Comparison of ENCODE assay signal across 19 cellular contexts in the genomic region with DNA sequence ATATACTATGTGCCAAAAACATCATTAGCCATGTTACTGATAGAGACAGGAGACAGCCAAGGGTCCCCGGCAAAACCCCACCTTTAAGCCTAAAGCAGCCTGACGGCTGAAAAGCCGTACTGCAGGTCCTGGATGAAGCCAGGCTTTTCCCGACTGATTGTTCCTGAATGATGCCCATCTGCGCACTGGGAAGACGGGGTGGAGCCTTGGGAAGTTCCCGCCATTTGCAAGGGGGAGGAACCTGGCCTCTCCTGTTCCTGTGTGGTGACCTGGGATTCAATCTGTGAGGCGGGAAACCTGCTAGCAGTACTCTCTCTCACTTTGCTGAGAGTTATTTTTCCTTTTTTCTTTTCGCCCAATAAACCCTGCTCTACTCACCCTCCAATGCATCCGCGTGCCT. TPM values are rescaled to one million over a fixed set of nuclear protein-coding genes. Genes with fewer than 3 reads are reported as not detected.
DNase-seq lines count a peak whose midpoint lies in the region; ATAC-seq and TF ChIP-seq lines count a peak whose summit lies in the region.
"Had no signal": no experiment of that assay in that cellular context is flagged by ENCODE, and none has a peak within 500 bp of the region (broad histone marks: within the 10 kb centered on the region; RNA-seq: fewer than 3 reads in every experiment).

No MANE protein-coding gene starts in this region.

- H3K23me2 ChIP-seq in H9 (ENCODE audit: insufficient read length, low read depth, low read length, poor library complexity, severe bottlenecking): no peaks in the 10 kb centered on the region

- H3K79me1 ChIP-seq in H9 (ENCODE audit: insufficient read depth, low read depth, low read length, poor library complexity, severe bottlenecking): no peaks in the 10 kb centered on the region
- H3K79me1 ChIP-seq in mesendoderm (ENCODE audit: low read length): no peaks in the 10 kb centered on the region

- H3K36me3 ChIP-seq in endodermal cell (ENCODE audit: control insufficient read depth, insufficient read depth, low read length): no peaks in the 10 kb centered on the region
- H3K36me3 ChIP-seq in mesendoderm (ENCODE audit: control insufficient read depth, insufficient read depth, low read length): no peaks in the 10 kb centered on the region
- H3K36me3 ChIP-seq: BLaER1 had no signal

- H3K4ac ChIP-seq in H9 (ENCODE audit: low read depth, low read length) (no peak overlapping the region), mesendoderm (ENCODE audit: low read depth, low read length) (no peak overlapping the region)

- ATAC-seq in HG03520 (IDR thresholded peaks at IDR 0.05; ENCODE audit: unreplicated experiment): no peak
- ATAC-seq: CD8-positive, alpha-beta T cell; HCT116 had no signal

- H4K91ac ChIP-seq in H9 (ENCODE audit: insufficient read length, low read depth, low read length): no peak overlapping the region

- no peak overlapping the region for H2BK20ac ChIP-seq in H9 (ENCODE audit: low read depth, low read length, poor library complexity, severe bottlenecking)

- H2BK5ac ChIP-seq in H9 (ENCODE audit: insufficient read length, low read length) (no peak overlapping the region), mesendoderm (ENCODE audit: low read length) (no peak overlapping the region)

- TF ChIP-seq CTCF in H9 (conservative IDR thresholded peaks at IDR 0.05): no peak
- TF ChIP-seq CTCF in endodermal cell (conservative IDR thresholded peaks at IDR 0.05): no peak

- H3K9me3 ChIP-seq in H9 (ENCODE audit: control insufficient read depth, low read depth, low read length): no peaks in the 10 kb centered on the region
- H3K9me3 ChIP-seq in endodermal cell (ENCODE audit: control insufficient read depth, low read length): no peaks in the 10 kb centered on the region
- H3K9me3 ChIP-seq: Caco-2 had no signal

- H3K9me3 Mint-ChIP-seq in H9 (peaks cover 3% of the 10 kb centered on the region in 2 experiments; a peak in 3 of 5 replicates), endodermal cell (peaks cover 13% of the 10 kb centered on the region)
- H3K9me3 Mint-ChIP-seq: CD4-positive, CD25-positive, alpha-beta regulatory T cell; CD8-positive, alpha-beta T cell had no signal

- H3K4me3 ChIP-seq in endodermal cell (ENCODE audit: low read length) (no peak overlapping the region), mesendoderm (ENCODE audit: low read length) (no peak overlapping the region)
- H3K4me3 ChIP-seq: BLaER1, GM23248 had no signal

- H3K36me3 Mint-ChIP-seq in H9 (ENCODE audit: insufficient read depth in 1 of 3, low read depth in 3 of 3) (peaks cover 0 to 3% (median 0%) of the 10 kb centered on the region in 3 experiments; a peak in 1 of 7 replicates), endodermal cell (ENCODE audit: low read depth) (no peaks in the 10 kb centered on the region)
- H3K36me3 Mint-ChIP-seq: CD4-positive, CD25-positive, alpha-beta regulatory T cell; CD8-positive, alpha-beta T cell had no signal

- H3K27me3 ChIP-seq in H9 (ENCODE audit: insufficient read depth, low read length) (no peaks in the 10 kb centered on the region), endodermal cell (ENCODE audit: control insufficient read depth, insufficient read depth, low read length, poor library complexity, severe bottlenecking) (no peaks in the 10 kb centered on the region), mesendoderm (ENCODE audit: insufficient read depth, low read length, poor library complexity) (no peaks in the 10 kb centered on the region)
- H3K27me3 ChIP-seq: BLaER1 had no signal

- no peak overlapping the region for H3K18ac ChIP-seq in H9 (ENCODE audit: insufficient read length, low read depth, low read length)
- H3K18ac ChIP-seq in mesendoderm (ENCODE audit: low read length): no peak overlapping the region

- H3K27me3 Mint-ChIP-seq in H9 (ENCODE audit: low read depth) (no peaks in the 10 kb centered on the region), endodermal cell (ENCODE audit: insufficient read depth) (peaks cover 2% of the 10 kb centered on the region)

- H2AFZ ChIP-seq in H9 (ENCODE audit: low read length): no peak overlapping the region

- no peak overlapping the region for H3K23ac ChIP-seq in H9 (ENCODE audit: insufficient read length, low read depth, low read length)
- no peak overlapping the region for H3K23ac ChIP-seq in mesendoderm (ENCODE audit: low read length)

- H2BK120ac ChIP-seq in H9 (ENCODE audit: low read depth, low read length, poor library complexity, severe bottlenecking) (no peak overlapping the region), mesendoderm (ENCODE audit: low read depth, low read length) (no peak overlapping the region)

- H3K4me1 Mint-ChIP-seq in H9: peaks cover 0 to 3% of the 10 kb centered on the region in 2 experiments; a peak in 2 of 4 replicates
- peaks cover 6% of the 10 kb centered on the region for H3K4me1 Mint-ChIP-seq in endodermal cell

- H4K20me1 ChIP-seq in H9 (ENCODE audit: control insufficient read depth, insufficient read depth, insufficient read length): no peaks in the 10 kb centered on the region
- H4K20me1 ChIP-seq: BLaER1 had no signal

- H3T11ph ChIP-seq in H9 (ENCODE audit: low read length): no peak overlapping the region

- DNase-seq in ELF-1 (ENCODE audit: low read depth, low spot score): peak; percentile 31
- peak; percentile 79 for DNase-seq in H9
- peak; percentile 67 for DNase-seq in endodermal cell
- DNase-seq in mesendoderm: peak; percentile 33
- no peak for DNase-seq in UCSD-AML1 (lab: John Stamatoyannopoulos, UW; ENCODE audit: unreplicated experiment)
- DNase-seq in activated CD4-positive, CD25-positive, alpha-beta regulatory T cell (lab: John Stamatoyannopoulos, UW): no peak
- DNase-seq: Caco-2; CD4-positive, CD25-positive, alpha-beta regulatory T cell; CD8-positive, alpha-beta T cell; DMS79; EL; GF-D8; GM23248 had no signal

- no peak overlapping the region for H2BK12ac ChIP-seq in H9 (ENCODE audit: insufficient read length, low read depth, low read length)

- H3K9ac ChIP-seq in H9 (ENCODE audit: extremely low read depth, insufficient read length, low read length) (no peak overlapping the region), endodermal cell (ENCODE audit: extremely low read depth, low read length, poor library complexity, severe bottlenecking) (no peak overlapping the region), mesendoderm (ENCODE audit: low read length) (no peak overlapping the region)
- H3K9ac ChIP-seq: BLaER1, GM23248 had no signal

- H3K4me1 ChIP-seq in H9 (ENCODE audit: insufficient read depth, low read length): no peaks in the 10 kb centered on the region
- no peaks in the 10 kb centered on the region for H3K4me1 ChIP-seq in endodermal cell (ENCODE audit: control insufficient read depth, insufficient read depth, low read length)
- no peaks in the 10 kb centered on the region for H3K4me1 ChIP-seq in mesendoderm (ENCODE audit: control insufficient read depth, low read depth, low read length)
- H3K4me1 ChIP-seq: Caco-2 had no signal

- H3K14ac ChIP-seq in H9 (ENCODE audit: insufficient read depth, low read length): no peak overlapping the region

- H4K8ac ChIP-seq in H9 (replicated peaks; ENCODE audit: insufficient read length, low read depth, low read length): no peak overlapping the region
- H4K8ac ChIP-seq in mesendoderm (ENCODE audit: low read depth, low read length): no peak overlapping the region

- H3K4me3 Mint-ChIP-seq in H9 (no peak overlapping the region), endodermal cell (no peak overlapping the region)
- H3K4me3 Mint-ChIP-seq: B cell; CD4-positive, CD25-positive, alpha-beta regulatory T cell; CD8-positive, alpha-beta T cell had no signal

- WGBS in H9 (ENCODE audit: extremely low coverage, insufficient read length, low lambda C conversion rate): no CpG with 5 or more reads among the region's 11 CpGs
- WGBS in endodermal cell (ENCODE audit: insufficient coverage in 1 of 2, insufficient read length in 1 of 2), 2 experiments: 90 to 91% methylated on average over 11 of the region's 11 CpGs
- no CpG with 5 or more reads among the region's 11 CpGs for WGBS in mesendoderm (ENCODE audit: extremely low coverage, insufficient coverage, low lambda C conversion rate)

- no peaks in the 10 kb centered on the region for H3K79me2 ChIP-seq in H9 (ENCODE audit: insufficient read depth, low read length)
- no peaks in the 10 kb centered on the region for H3K79me2 ChIP-seq in mesendoderm (ENCODE audit: control insufficient read depth, insufficient read depth, low read length)

- H3K4me2 ChIP-seq in H9 (ENCODE audit: insufficient read depth, insufficient read length, low read length): no peak overlapping the region
- H3K4me2 ChIP-seq in mesendoderm (ENCODE audit: low read length): no peak overlapping the region
- H3K4me2 ChIP-seq: BLaER1 had no signal

- no peak overlapping the region; a peak in 1 of 7 replicates for H3K27ac Mint-ChIP-seq in H9
- H3K27ac Mint-ChIP-seq in endodermal cell: no peak overlapping the region
- H3K27ac Mint-ChIP-seq: B cell; CD4-positive, CD25-positive, alpha-beta regulatory T cell; CD8-positive, alpha-beta T cell had no signal

- H2AK5ac ChIP-seq in H9 (ENCODE audit: insufficient read length, low read length) (no peak overlapping the region), mesendoderm (ENCODE audit: low read length) (no peak overlapping the region)

- H2BK15ac ChIP-seq in H9 (ENCODE audit: low read depth, low read length): no peak overlapping the region
- H2BK15ac ChIP-seq in mesendoderm (replicated peaks; ENCODE audit: low read depth): no peak overlapping the region

- no peak overlapping the region for H3K56ac ChIP-seq in H9 (ENCODE audit: insufficient read length, low read depth, low read length)
- no peak overlapping the region for H3K56ac ChIP-seq in mesendoderm (ENCODE audit: low read length)

- H3K27ac ChIP-seq in H9 (ENCODE audit: insufficient read length, low read depth, low read length) (no peak overlapping the region), endodermal cell (ENCODE audit: low read depth, low read length) (no peak overlapping the region), mesendoderm (ENCODE audit: low read depth, low read length) (no peak overlapping the region)
- H3K27ac ChIP-seq: 22Rv1, BLaER1, C4-2B, GM23248 had no signal

- H4K5ac ChIP-seq in H9 (ENCODE audit: insufficient read length, low read depth, low read length): no peak overlapping the region
- H4K5ac ChIP-seq in mesendoderm (ENCODE audit: low read length): no peak overlapping the region

RNA-seq across cellular contexts. Expression of gene CAMK2D, which starts 15.1 kb away (rescaled TPM):
- total RNA-seq in H9 (2021) (8.3 and 9.0 TPM in 2 replicates), endodermal cell (100 to 1,000 TPM in 1 of 2 donors, 10 to 100 TPM in 1; 91.1 to 120 TPM)
- 44.9 TPM for polyA plus RNA-seq in endodermal cell (2013, experiment 1 of 2)
- 44.1 TPM for polyA plus RNA-seq in endodermal cell (2013, experiment 2 of 2)
- 4.3 TPM for polyA plus RNA-seq in mesendoderm (2013, experiment 1 of 2)
- 4.4 TPM for polyA plus RNA-seq in mesendoderm (2013, experiment 2 of 2)

Comparison
In these comparisons a context has a peak if more than half of its experiments do, and no peak if none do; other contexts are left out.
1. DNase-seq: peak in ELF-1 (single experiment), H9 (single experiment), endodermal cell (single experiment) and mesendoderm (single experiment); none in UCSD-AML1 (single experiment) and activated CD4-positive, CD25-positive, alpha-beta regulatory T cell (0 of 4).